ENCODE assay signal across 10 cellular contexts in genomic region chr1:206905295-206906164, GRCh38. TPM values are rescaled to one million over a fixed set of nuclear protein-coding genes. Genes with fewer than 3 reads are reported as not detected.
DNase-seq lines count a peak whose midpoint lies in the region; ATAC-seq and TF ChIP-seq lines count a peak whose summit lies in the region.
"Had no signal": no experiment of that assay in that cellular context is flagged by ENCODE, and none has a peak within 500 bp of the region (broad histone marks: within the 10 kb centered on the region; RNA-seq: fewer than 3 reads in every experiment).

No MANE protein-coding gene starts in this region.

- TF ChIP-seq POLR2A in breast epithelium (IDR thresholded peaks at IDR 0.05), result no peak

- peak; percentile 63 for ATAC-seq in GM19452 (IDR thresholded peaks at IDR 0.05; ENCODE audit: unreplicated experiment)

- intact Hi-C loops in breast epithelium (cut with DNase I; ENCODE audit: low total_unique reads), result loop anchor here (5.0 kb wide), 1 partner anchor 178 kb away; no protein-coding TSS in a partner anchor

- H3K27me3 ChIP-seq in breast epithelium, result no peaks in the 10 kb centered on the region

- H3K36me3 ChIP-seq in breast epithelium, result no peaks in the 10 kb centered on the region

- DNase-seq in M059J (ENCODE audit: low read depth) (peak; percentile 99), breast epithelium (ENCODE audit: low spot score in 2 of 2) (no peak), mesenteric fat pad (ENCODE audit: low spot score) (no peak), NCI-H524 (lab: John Stamatoyannopoulos, UW) (no peak), NCI-H510A (lab: John Stamatoyannopoulos, UW) (no peak), NCI-H2196 (lab: John Stamatoyannopoulos, UW; ENCODE audit: unreplicated experiment) (no peak)
- DNase-seq in stimulated activated CD4-positive, alpha-beta T cell treated with anti-CD3 and anti-CD28 coated beads, TNF-alpha, amount 100 ng/mL, for 24 hours (ENCODE audit: low read depth in 3 of 3), result peak in 2 of 3 experiments; percentile 41 to 53

- peaks cover 0 to 4% of the 10 kb centered on the region in 2 donors for H3K4me1 ChIP-seq in breast epithelium

- peak overlapping the region; percentile 46 to 54 for H3K27ac ChIP-seq in breast epithelium

- no peak for TF ChIP-seq CTCF in breast epithelium (IDR thresholded peaks at IDR 0.05)

- no peaks in the 10 kb centered on the region for H3K9me3 ChIP-seq in breast epithelium

- no peak overlapping the region for H3K4me3 ChIP-seq in breast epithelium

RNA-seq across cellular contexts. Expression of gene IL24, which starts 8.3 kb away (rescaled TPM):
- 1.3 and 1.8 TPM in 2 replicates for total RNA-seq in M059J (2014; rRNA removed; shearing (Covaris generic))
- total RNA-seq in breast epithelium (under 1 TPM in 1 of 3 donors, not detected in 2; 0.59 TPM), mesenteric fat pad (not detected)
- total RNA-seq: NCI-H460, temporal lobe had no signal

RNA-seq across cellular contexts. Expression of gene FCMR, which starts 16.2 kb away (rescaled TPM):
- total RNA-seq in M059J (2014; rRNA removed; shearing (Covaris generic)), result 0.34 and 3.5 TPM in 2 replicates
- total RNA-seq in breast epithelium (10 to 100 TPM in 1 of 3 donors, 1 to 10 TPM in 2; 1.1 to 11.0 (median 3.3) TPM), mesenteric fat pad (5.8 TPM)
- total RNA-seq: NCI-H460 had no signal

RNA-seq across cellular contexts. Expression of gene IL20, which starts 40.1 kb away (rescaled TPM):
- not detected in 2 replicates for total RNA-seq in M059J (2014; rRNA removed; shearing (Covaris generic))
- total RNA-seq in breast epithelium, result 1 to 10 TPM in 1 of 3 donors, not detected in 2; 1.5 TPM
- total RNA-seq in mesenteric fat pad, result not detected
- total RNA-seq: NCI-H460, temporal lobe had no signal

RNA-seq across cellular contexts. Expression of gene PIGR, which starts 40.7 kb away (rescaled TPM):
- total RNA-seq in M059J (2014; rRNA removed; shearing (Covaris generic)), result 0.10 TPM in 1 of 2 replicates, not detected in the other
- total RNA-seq in breast epithelium (100 to 1,000 TPM in 2 of 3 donors, under 1 TPM in 1; 0.16 to 205 (median 123) TPM), mesenteric fat pad (6.9 TPM)
- total RNA-seq: NCI-H460 had no signal

Comparison
In these comparisons a context has a peak if more than half of its experiments do, and no peak if none do; other contexts are left out.
1. DNase-seq: peak in M059J (single experiment) and stimulated activated CD4-positive, alpha-beta T cell treated with anti-CD3 and anti-CD28 coated beads, TNF-alpha, amount 100 ng/mL, for 24 hours (2 of 3); none in breast epithelium (0 of 2), mesenteric fat pad (single experiment), NCI-H524 (0 of 2), NCI-H510A (single experiment) and NCI-H2196 (single experiment).